ENCODE assay signal across 27 cellular contexts in the genomic region with DNA sequence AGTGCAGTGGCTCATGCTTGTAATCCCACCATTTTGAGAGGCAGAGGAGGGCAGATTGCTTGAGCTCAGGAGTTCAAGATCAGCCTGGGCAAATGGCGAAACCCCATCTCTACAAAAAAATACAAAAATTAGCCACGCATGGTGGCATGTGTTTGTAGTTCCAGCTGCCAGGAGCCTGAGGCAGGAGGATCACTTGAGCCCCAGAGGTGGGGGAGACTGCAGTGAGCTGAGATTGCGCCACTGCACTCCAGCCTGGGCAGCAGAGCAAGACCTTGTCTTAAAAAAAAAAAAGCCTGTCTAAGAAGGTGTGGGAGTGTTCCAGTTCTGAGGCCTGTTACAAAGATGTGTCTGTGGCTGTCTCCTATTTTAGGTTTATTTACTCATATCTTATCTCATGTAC.
"Had no signal": no experiment of that assay in that cellular context is flagged by ENCODE, and none has a peak within 500 bp of the region (broad histone marks: within the 10 kb centered on the region; RNA-seq: fewer than 3 reads in every experiment).

No MANE protein-coding gene starts in this region.

- H3K79me2 ChIP-seq: parathyroid adenoma had no signal

- H3K27me3 ChIP-seq: left lung, neural progenitor cell, neutrophil, right atrium auricular region, right lobe of liver, stomach, tibial nerve, uterus had no signal

- H3K27ac ChIP-seq: left lung, lower lobe of right lung, neural progenitor cell, neutrophil, parathyroid adenoma, psoas muscle, right atrium auricular region, right lobe of liver, stomach, thoracic aorta, tibial nerve, uterus had no signal

- DNase-seq: hippocampal formation; kidney glomerular epithelial cell; left cardiac atrium; left lung; lower lobe of right lung; mammary epithelial cell; mesendoderm; naive B cell; natural killer cell; nephron progenitor cell; occipital lobe; psoas muscle; right lobe of liver; stimulated activated CD4-positive, alpha-beta T cell treated with anti-CD3 and anti-CD28 coated beads, Interleukin-1b, Interleukin-23, amount 100 ng/mL, for 48 hours; stimulated activated CD4-positive, alpha-beta T cell treated with anti-CD3 and anti-CD28 coated beads, Interleukin-4, amount 100 ng/mL, for 1 hour; stimulated activated naive B cell treated with anti-CD40 and anti-IgM and Interleukin-4, amounts not matched to agents 10 μg/mL and 1 μg/mL and 100 μg/mL, for 72 hours; stimulated activated naive CD8-positive, alpha-beta T cell treated with anti-CD3 and anti-CD28 coated beads, Interleukin-15, Interleukin-2, amounts not matched to agents 100 U/mL and 50 U/mL, for 24 hours; stomach; uterus had no signal

- H3K36me3 ChIP-seq: neural progenitor cell, uterus had no signal

- H3K9me3 ChIP-seq: left lung, lower lobe of right lung, neutrophil, psoas muscle, right atrium auricular region, right lobe of liver, stomach, thoracic aorta, tibial nerve, uterus had no signal

- H2AFZ ChIP-seq: neural progenitor cell, parathyroid adenoma had no signal

- H3K4me3 ChIP-seq: left lung, lower lobe of right lung, neural progenitor cell, psoas muscle, right atrium auricular region, right lobe of liver, smooth muscle cell, stomach, thoracic aorta, tibial nerve, uterus had no signal

- H3K9ac ChIP-seq: neural progenitor cell, parathyroid adenoma had no signal

- H3K4me2 ChIP-seq: neural progenitor cell, smooth muscle cell had no signal

- H3K4me1 ChIP-seq: left lung, lower lobe of right lung, neural progenitor cell, parathyroid adenoma, psoas muscle, right atrium auricular region, right lobe of liver, stomach, tibial nerve, uterus had no signal

- FAIRE-seq: keratinocyte had no signal
